Comparison of ENCODE assay signal across 17 cellular contexts in the genomic region with DNA sequence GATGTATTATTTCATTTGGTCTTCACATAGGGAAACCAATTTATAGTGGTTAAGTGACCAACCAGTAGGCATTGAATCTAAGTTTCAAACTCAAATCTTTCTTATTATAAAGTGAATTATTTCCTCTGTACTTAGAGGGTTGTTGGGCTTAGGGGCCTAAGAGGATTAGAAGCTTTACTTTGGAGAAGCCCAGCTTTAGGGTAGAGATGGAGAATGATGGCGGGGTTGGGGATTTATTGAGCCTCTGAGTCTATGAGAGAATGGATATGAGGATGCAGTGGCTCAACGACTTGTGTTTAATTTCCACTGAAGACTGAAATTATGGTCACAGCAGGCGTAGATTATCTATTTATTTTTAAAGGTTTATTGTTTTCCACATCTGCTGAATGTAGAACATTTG. TPM values are rescaled to one million over a fixed set of nuclear protein-coding genes. Genes with fewer than 3 reads are reported as not detected.
DNase-seq lines count a peak whose midpoint lies in the region; ATAC-seq and TF ChIP-seq lines count a peak whose summit lies in the region.
"Had no signal": no experiment of that assay in that cellular context is flagged by ENCODE, and none has a peak within 500 bp of the region (broad histone marks: within the 10 kb centered on the region; RNA-seq: fewer than 3 reads in every experiment).

No MANE protein-coding gene starts in this region.

- no peak overlapping the region for H3K27ac ChIP-seq in IMR-90 (ENCODE audit: insufficient read depth, low read length)
- no peak overlapping the region for H3K27ac ChIP-seq in neural progenitor cell
- no peak overlapping the region for H3K27ac ChIP-seq in CD4-positive, alpha-beta T cell (ENCODE audit: low read depth, low read length)
- H3K27ac ChIP-seq: C4-2B had no signal

- H3K27ac Mint-ChIP-seq in neural progenitor cell = no peak overlapping the region
- H3K27ac Mint-ChIP-seq in CD4-positive, alpha-beta T cell = no peak overlapping the region
- no peak overlapping the region for H3K27ac Mint-ChIP-seq in activated CD8-positive, alpha-beta T cell treated with anti-CD3 and anti-CD28 coated beads, Interleukin-2, amount 10 ng/mL, durations not matched to agents 7 days and 5 days
- H3K27ac Mint-ChIP-seq: CD8-positive, alpha-beta T cell; GM23338 had no signal

- no peak overlapping the region; the same call in 1 of the 2 replicates for H2BK120ac ChIP-seq in IMR-90 (ENCODE audit: low read depth, low read length)

- H3K27me3 ChIP-seq in IMR-90 (ENCODE audit: control insufficient read depth, insufficient read depth, low read length) = no peaks in the 10 kb centered on the region
- no peaks in the 10 kb centered on the region for H3K27me3 ChIP-seq in neural progenitor cell
- no peaks in the 10 kb centered on the region for H3K27me3 ChIP-seq in CD4-positive, alpha-beta T cell (ENCODE audit: control insufficient read depth, insufficient read depth, low read length)
- H3K27me3 ChIP-seq: BE2C had no signal

- H3K36me3 Mint-ChIP-seq in neural progenitor cell = peaks cover 2% of the 10 kb centered on the region
- H3K36me3 Mint-ChIP-seq in CD4-positive, alpha-beta T cell (ENCODE audit: low read depth) = no peaks in the 10 kb centered on the region
- no peaks in the 10 kb centered on the region for H3K36me3 Mint-ChIP-seq in activated CD8-positive, alpha-beta T cell treated with anti-CD3 and anti-CD28 coated beads, Interleukin-2, amount 10 ng/mL, durations not matched to agents 7 days and 5 days (ENCODE audit: low read depth)
- H3K36me3 Mint-ChIP-seq: CD8-positive, alpha-beta T cell had no signal

- no peak overlapping the region for H4K91ac ChIP-seq in IMR-90 (ENCODE audit: insufficient read depth, low read depth, low read length)

- no peaks in the 10 kb centered on the region for H3K79me2 ChIP-seq in neural progenitor cell (ENCODE audit: low read depth)

- POLR2A ChIA-PET in IMR-90 (lab: Charles Lee; ENCODE audit: unreplicated experiment) = no interaction called here
- POLR2A ChIA-PET in CD4-positive, alpha-beta T cell (lab: Charles Lee) = no interaction called here
- POLR2A ChIA-PET in activated CD8-positive, alpha-beta T cell treated with anti-CD3 and anti-CD28 coated beads, Interleukin-2, amount 10 ng/mL, durations not matched to agents 7 days and 5 days (lab: Charles Lee) = no interaction called here

- TF ChIP-seq POLR2A in IMR-90 (IDR thresholded peaks at IDR 0.05; ENCODE audit: low read depth, low read length) = no peak

- H2BK5ac ChIP-seq in IMR-90 (ENCODE audit: low read depth, low read length, poor library complexity, severe bottlenecking) = no peak overlapping the region

- in situ Hi-C loops in IMR-90 (cut with MboI; ENCODE audit: low sequenced_read_pairs) = no loop called here

- no peak overlapping the region for H2AFZ ChIP-seq in IMR-90 (replicated peaks; ENCODE audit: low read length, poor library complexity)
- H2AFZ ChIP-seq in neural progenitor cell (replicated peaks) = no peak overlapping the region
- H2AFZ ChIP-seq: GM23338 had no signal

- peaks cover 24% of the 10 kb centered on the region for H3K4me1 ChIP-seq in IMR-90 (ENCODE audit: control insufficient read depth, insufficient read depth, low read length)
- H3K4me1 ChIP-seq in neural progenitor cell = peaks cover 3% of the 10 kb centered on the region

- H3K4me1 Mint-ChIP-seq in neural progenitor cell = peaks cover 7% of the 10 kb centered on the region
- no peaks in the 10 kb centered on the region for H3K4me1 Mint-ChIP-seq in CD4-positive, alpha-beta T cell (ENCODE audit: low read depth)
- H3K4me1 Mint-ChIP-seq in activated CD8-positive, alpha-beta T cell treated with anti-CD3 and anti-CD28 coated beads, Interleukin-2, amount 10 ng/mL, durations not matched to agents 7 days and 5 days (ENCODE audit: low read depth) = no peaks in the 10 kb centered on the region
- H3K4me1 Mint-ChIP-seq: GM23338 had no signal

- H3K9me3 Mint-ChIP-seq in neural progenitor cell = no peaks in the 10 kb centered on the region
- H3K9me3 Mint-ChIP-seq in CD4-positive, alpha-beta T cell = no peaks in the 10 kb centered on the region
- H3K9me3 Mint-ChIP-seq in activated CD8-positive, alpha-beta T cell treated with anti-CD3 and anti-CD28 coated beads, Interleukin-2, amount 10 ng/mL, durations not matched to agents 7 days and 5 days (ENCODE audit: insufficient read depth) = no peaks in the 10 kb centered on the region
- H3K9me3 Mint-ChIP-seq: CD8-positive, alpha-beta T cell had no signal

- dilution Hi-C loops in IMR-90 (cut with HindIII; ENCODE audit: low sequenced_read_pairs, unreplicated experiment) = no loop called here

- H3K56ac ChIP-seq in IMR-90 (ENCODE audit: extremely low read depth, insufficient read depth, low read length) = no peak overlapping the region

- TF ChIP-seq CTCF in IMR-90 (conservative IDR thresholded peaks at IDR 0.05; ENCODE audit: low read depth, low read length) = no peak
- no peak for TF ChIP-seq CTCF in neural progenitor cell (IDR thresholded peaks at IDR 0.05)
- TF ChIP-seq CTCF in CD4-positive, alpha-beta T cell (IDR thresholded peaks at IDR 0.05) = no peak

- CTCF ChIA-PET in IMR-90 (lab: Yijun Ruan, JAX) = no interaction called here
- CTCF ChIA-PET in CD4-positive, alpha-beta T cell (lab: Charles Lee) = no interaction called here
- CTCF ChIA-PET in activated CD8-positive, alpha-beta T cell treated with anti-CD3 and anti-CD28 coated beads, Interleukin-2, amount 10 ng/mL, durations not matched to agents 7 days and 5 days (lab: Charles Lee) = no interaction called here

- no peaks in the 10 kb centered on the region for H3K27me3 Mint-ChIP-seq in neural progenitor cell (ENCODE audit: insufficient read depth, low read depth)
- peaks cover 5% of the 10 kb centered on the region for H3K27me3 Mint-ChIP-seq in CD4-positive, alpha-beta T cell
- no peaks in the 10 kb centered on the region for H3K27me3 Mint-ChIP-seq in activated CD8-positive, alpha-beta T cell treated with anti-CD3 and anti-CD28 coated beads, Interleukin-2, amount 10 ng/mL, durations not matched to agents 7 days and 5 days (ENCODE audit: low read depth)

- H4K8ac ChIP-seq in IMR-90 (ENCODE audit: low read depth in 2 of 2, low read length in 2 of 2) = no peak overlapping the region

- no peak overlapping the region for H2AK9ac ChIP-seq in IMR-90 (replicated peaks; ENCODE audit: low read depth, low read length, poor library complexity)

- peaks cover 2% of the 10 kb centered on the region for H3K9me3 ChIP-seq in IMR-90 (ENCODE audit: control insufficient read depth, insufficient read depth, low read length)
- no peaks in the 10 kb centered on the region for H3K9me3 ChIP-seq in neural progenitor cell (ENCODE audit: low read depth)
- H3K9me3 ChIP-seq in CD4-positive, alpha-beta T cell (ENCODE audit: control insufficient read depth, low read length) = no peaks in the 10 kb centered on the region
- H3K9me3 ChIP-seq: BE2C had no signal

- H3K79me1 ChIP-seq in IMR-90 (ENCODE audit: low read depth in 1 of 2, low read length in 2 of 2) = no peaks in the 10 kb centered on the region; a peak in 1 of 4 replicates

- 0 out of 2 replicates have a peak overlapping the region, but pooled peaks have one; percentile 17 for H2AK5ac ChIP-seq in IMR-90 (ENCODE audit: low read depth, low read length)

- TF ChIP-seq RAD21 in IMR-90 (IDR thresholded peaks at IDR 0.05; ENCODE audit: low read length) = no peak

- intact Hi-C loops in IMR-90 (cut with micrococcal nuclease) = no loop called here
- intact Hi-C loops in CD4-positive, alpha-beta T cell (cut with DNase I, micrococcal nuclease) = no loop called here

- no peak overlapping the region for H2BK20ac ChIP-seq in IMR-90 (ENCODE audit: low read depth, low read length)

- BruUV-seq in IMR-90 (replicated peaks; lab: Mats Ljungman, UMichigan) = no TSS peak

- H3K4me3 Mint-ChIP-seq in neural progenitor cell = no peak overlapping the region
- no peak overlapping the region for H3K4me3 Mint-ChIP-seq in CD4-positive, alpha-beta T cell
- H3K4me3 Mint-ChIP-seq in activated CD8-positive, alpha-beta T cell treated with anti-CD3 and anti-CD28 coated beads, Interleukin-2, amount 10 ng/mL, durations not matched to agents 7 days and 5 days = no peak overlapping the region
- H3K4me3 Mint-ChIP-seq: CD8-positive, alpha-beta T cell; GM23338 had no signal

- no peaks in the 10 kb centered on the region for H3F3A ChIP-seq in neural progenitor cell (ENCODE audit: low read depth)

- ATAC-seq in IMR-90 (ENCODE audit: low read depth) = no peak
- no peak for ATAC-seq in CD4-positive, alpha-beta T cell (ENCODE audit: poor library complexity)
- no peak for ATAC-seq in activated CD8-positive, alpha-beta T cell treated with anti-CD3 and anti-CD28 coated beads, Interleukin-2, amount 10 ng/mL, durations not matched to agents 7 days and 5 days
- ATAC-seq: CD8-positive, alpha-beta T cell; GM23338 had no signal

- H3K18ac ChIP-seq in IMR-90 (ENCODE audit: low read depth, low read length) = 0 out of 2 replicates have a peak overlapping the region, but pooled peaks have one; percentile 20

- no peak overlapping the region for H3K4me2 ChIP-seq in IMR-90 (ENCODE audit: low read depth, low read length)
- no peak overlapping the region for H3K4me2 ChIP-seq in neural progenitor cell
- H3K4me2 ChIP-seq: GM23338 had no signal

- peak; percentile 72 for DNase-seq in D341Med (ENCODE audit: low spot score)
- DNase-seq in IMR-90 = no peak
- DNase-seq in NCI-H82 treated with DMSO at 0.1 percent for 48 hours (lab: John Stamatoyannopoulos, UW; ENCODE audit: unreplicated experiment) = peak; percentile 82
- peak; percentile 40 for DNase-seq in neural progenitor cell (ENCODE audit: low spot score)
- no peak for DNase-seq in activated effector memory CD4-positive, alpha-beta T cell treated with anti-CD3 and anti-CD28 coated beads, Interleukin-2, amount 50 U/mL, for 16 hours
- no peak for DNase-seq in dedifferentiated amniotic fluid mesenchymal stem cell (ENCODE audit: extremely low spot score)
- DNase-seq in CD4-positive, alpha-beta T cell = no peak
- no peak for DNase-seq in activated CD8-positive, alpha-beta T cell treated with anti-CD3 and anti-CD28 coated beads, Interleukin-2, amount 10 ng/mL, durations not matched to agents 7 days and 5 days
- DNase-seq: BE2C, COR-L47, DMS53, GF-D8, H7 had no signal

- H3K36me3 ChIP-seq in IMR-90 (ENCODE audit: control insufficient read depth, insufficient read depth, low read length) = no peaks in the 10 kb centered on the region
- no peaks in the 10 kb centered on the region for H3K36me3 ChIP-seq in neural progenitor cell
- H3K36me3 ChIP-seq: BE2C had no signal

- no peak overlapping the region for H4K5ac ChIP-seq in IMR-90 (ENCODE audit: low read depth, low read length)

- no peak overlapping the region for H3K9ac ChIP-seq in IMR-90 (ENCODE audit: low read depth, low read length)
- no peak overlapping the region for H3K9ac ChIP-seq in neural progenitor cell

- H3K4ac ChIP-seq in IMR-90 (ENCODE audit: low read depth, low read length) = no peak overlapping the region

- H3K23ac ChIP-seq in IMR-90 (ENCODE audit: low read depth, low read length) = no peak overlapping the region

- H2BK15ac ChIP-seq in IMR-90 (ENCODE audit: low read depth, low read length) = no peak overlapping the region

- peaks cover 15% of the 10 kb centered on the region for H3K9me1 ChIP-seq in IMR-90 (ENCODE audit: insufficient read depth, low read length)

- H4K20me1 ChIP-seq in IMR-90 (ENCODE audit: insufficient read depth, low read length) (no peaks in the 10 kb centered on the region), neural progenitor cell (ENCODE audit: low read depth) (no peaks in the 10 kb centered on the region)

- no CpG with 5 or more reads among the region's 3 CpGs for WGBS in IMR-90 (ENCODE audit: extremely low coverage in 2 of 2, insufficient read length in 1 of 2), 2 experiments

- H3K4me3 ChIP-seq in IMR-90 (ENCODE audit: insufficient read depth, low read depth, low read length) (no peak overlapping the region), neural progenitor cell (no peak overlapping the region)
- H3K4me3 ChIP-seq: GM23338 had no signal

- no peak overlapping the region for H3K14ac ChIP-seq in IMR-90 (replicated peaks; ENCODE audit: low read depth, low read length)

RNA-seq across cellular contexts. Expression of gene CHRDL2, which starts 55.5 kb away (rescaled TPM):
- total RNA-seq in IMR-90 (2012; rRNA removed) (not detected in 2 replicates), neural progenitor cell (ENCODE audit: low replicate concordance) (0.06 TPM in 1 of 2 replicates, not detected in the other)
- 0.37 and 0.80 TPM in 2 replicates for polyA plus RNA-seq in IMR-90 (2012; rRNA removed)
- 0.95 and 2.3 TPM in 2 replicates for polyA plus RNA-seq in IMR-90 (2012; cell fraction: cytosol; rRNA removed)
- polyA plus RNA-seq in IMR-90 (2012; cell fraction: nucleus; rRNA removed; ENCODE audit: low replicate concordance) = 0.64 and 0.66 TPM in 2 replicates
- not detected for total RNA-seq in CD4-positive, alpha-beta T cell
- not detected for total RNA-seq in activated CD8-positive, alpha-beta T cell treated with anti-CD3 and anti-CD28 coated beads, Interleukin-2, amount 10 ng/mL, durations not matched to agents 7 days and 5 days
- total RNA-seq: CD8-positive, alpha-beta T cell; H7; HT1080 had no signal
- polyA plus RNA-seq: GM23338 had no signal

Comparison
In these comparisons a context has a peak if more than half of its experiments do, and no peak if none do; other contexts are left out.
1. DNase-seq: peak in D341Med (single experiment), NCI-H82 treated with DMSO at 0.1 percent for 48 hours (single experiment) and neural progenitor cell (single experiment); none in IMR-90 (single experiment), activated effector memory CD4-positive, alpha-beta T cell treated with anti-CD3 and anti-CD28 coated beads, Interleukin-2, amount 50 U/mL, for 16 hours (single experiment), dedifferentiated amniotic fluid mesenchymal stem cell (single experiment), CD4-positive, alpha-beta T cell (0 of 10) and activated CD8-positive, alpha-beta T cell treated with anti-CD3 and anti-CD28 coated beads, Interleukin-2, amount 10 ng/mL, durations not matched to agents 7 days and 5 days (single experiment).